Comparison of ENCODE assay signal across 11 cellular contexts in the genomic region with DNA sequence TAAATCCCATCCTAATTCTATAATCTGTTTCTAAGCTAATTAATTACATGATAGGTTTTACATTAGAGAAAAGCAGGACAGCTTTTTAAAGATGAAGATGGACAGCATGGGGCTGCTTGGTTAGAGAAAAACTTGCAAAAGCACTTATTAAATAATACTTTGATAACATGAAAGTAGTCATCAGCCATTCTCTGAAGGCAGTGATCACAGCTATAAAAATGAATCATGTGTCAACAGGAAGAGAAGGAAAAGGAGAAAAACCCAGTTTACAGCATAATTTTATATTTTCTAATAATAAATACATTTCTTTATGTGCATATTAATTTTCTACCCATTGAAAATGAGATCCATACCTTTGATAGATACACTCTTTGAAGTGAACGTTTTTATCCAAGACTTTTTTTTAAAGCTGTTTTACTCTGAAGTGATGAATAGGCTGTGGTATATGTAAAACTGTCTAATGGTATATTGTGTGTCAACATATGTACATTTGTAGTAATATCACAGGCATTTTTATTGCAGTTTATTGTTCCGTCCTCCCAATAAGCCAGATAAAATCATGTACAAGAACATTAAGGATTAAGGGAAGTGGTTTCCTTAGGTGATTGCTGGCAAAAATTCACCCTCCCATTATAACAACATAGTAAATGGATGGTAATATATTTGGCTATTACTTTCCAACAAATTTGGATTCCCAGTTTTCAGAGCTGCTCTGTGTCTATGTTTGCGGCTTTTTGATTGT. TPM values are rescaled to one million over a fixed set of nuclear protein-coding genes. Genes with fewer than 3 reads are reported as not detected.
DNase-seq lines count a peak whose midpoint lies in the region; ATAC-seq and TF ChIP-seq lines count a peak whose summit lies in the region.
"Had no signal": no experiment of that assay in that cellular context is flagged by ENCODE, and none has a peak within 500 bp of the region (broad histone marks: within the 10 kb centered on the region; RNA-seq: fewer than 3 reads in every experiment).

No MANE protein-coding gene starts in this region.

- H3K4me3 ChIP-seq in HAP-1 = peak overlapping the region; percentile 69
- no peak overlapping the region for H3K4me3 ChIP-seq in SU-DHL-6 (ENCODE audit: insufficient read depth, low read length, poor library complexity, severe bottlenecking)
- peak overlapping the region; percentile 60 for H3K4me3 ChIP-seq in smooth muscle cell
- no peak overlapping the region for H3K4me3 ChIP-seq in prostate gland
- no peak overlapping the region for H3K4me3 ChIP-seq in coronary artery

- H3K4me1 ChIP-seq in HAP-1 = peaks cover 48% of the 10 kb centered on the region
- H3K4me1 ChIP-seq in foreskin keratinocyte = peaks cover 22% of the 10 kb centered on the region
- H3K4me1 ChIP-seq in smooth muscle cell (ENCODE audit: low read depth) = peaks cover 30% of the 10 kb centered on the region
- H3K4me1 ChIP-seq in prostate gland (replicated peaks) = no peaks in the 10 kb centered on the region

- H3K27me3 ChIP-seq in HAP-1 (ENCODE audit: low read depth) (no peaks in the 10 kb centered on the region), SU-DHL-6 (ENCODE audit: low read length) (no peaks in the 10 kb centered on the region), foreskin keratinocyte (no peaks in the 10 kb centered on the region), smooth muscle cell (ENCODE audit: low read depth) (no peaks in the 10 kb centered on the region), prostate gland (replicated peaks; ENCODE audit: insufficient read depth) (no peaks in the 10 kb centered on the region)

- H3K9me2 ChIP-seq in SU-DHL-6 (replicated peaks; ENCODE audit: insufficient read depth, low read length) = no peaks in the 10 kb centered on the region

- DNase-seq in HAP-1 (ENCODE audit: low spot score in 2 of 2) (no peak), foreskin keratinocyte (peak in 1 of 2 donors; percentile 37), smooth muscle cell (lab: John Stamatoyannopoulos, UW; ENCODE audit: unreplicated experiment) (no peak), DMS114 treated with DMSO at 0.1 percent for 48 hours (lab: John Stamatoyannopoulos, UW; ENCODE audit: unreplicated experiment) (no peak), prostate gland (ENCODE audit: low spot score) (no peak), coronary artery (ENCODE audit: low spot score) (no peak)
- DNase-seq: activated naive CD8-positive, alpha-beta T cell treated with anti-CD3 and anti-CD28 coated beads, Interleukin-2, amount 50 U/mL, for 24 hours; Karpas-422; stimulated activated CD4-positive, alpha-beta T cell treated with anti-CD3 and anti-CD28 coated beads, Interleukin-2, amount 100 ng/mL, for 24 hours; stimulated activated naive B cell treated with anti-CD40 and anti-IgM and Interleukin-4, amounts not matched to agents 10 μg/mL and 1 μg/mL and 100 μg/mL, for 72 hours had no signal

- TF ChIP-seq CTCF in SU-DHL-6 (IDR thresholded peaks at IDR 0.05; ENCODE audit: insufficient read depth, low read length, poor library complexity, severe bottlenecking) (no peak), foreskin keratinocyte (conservative IDR thresholded peaks at IDR 0.05) (no peak), smooth muscle cell (IDR thresholded peaks at IDR 0.05; ENCODE audit: borderline replicate concordance, insufficient read depth, poor library complexity, severe bottlenecking) (no peak), prostate gland (IDR thresholded peaks at IDR 0.05) (no peak), coronary artery (IDR thresholded peaks at IDR 0.05) (no peak)

- TF ChIP-seq POLR2A in prostate gland (IDR thresholded peaks at IDR 0.05) = no peak

- H4K20me1 ChIP-seq in SU-DHL-6 (ENCODE audit: low read depth, low read length) (peaks cover 4% of the 10 kb centered on the region; the same call in 1 of the 2 replicates), smooth muscle cell (ENCODE audit: low read depth) (peaks cover 8% of the 10 kb centered on the region)

- H3K4me2 ChIP-seq in SU-DHL-6 (ENCODE audit: low read depth, low read length, poor library complexity, severe bottlenecking) (peak overlapping the region; percentile 78), smooth muscle cell (peak overlapping the region; percentile 86)

- WGBS in smooth muscle cell (ENCODE audit: low lambda C conversion rate) = 76% methylated on average over 3 of the region's 3 CpGs
- WGBS in prostate gland = 56% methylated on average over 3 of the region's 3 CpGs

- intact Hi-C loops in prostate gland (cut with DNase I) = loop anchor here (5.0 to 10.0 kb wide), 2 partner anchors 233 to 275 kb away; partner anchors contain the start of genes DIS3 and PIBF1

- H3K9me3 ChIP-seq in HAP-1 (no peaks in the 10 kb centered on the region), SU-DHL-6 (ENCODE audit: insufficient read depth, low read length) (no peaks in the 10 kb centered on the region), smooth muscle cell (replicated peaks; ENCODE audit: low read depth) (no peaks in the 10 kb centered on the region), prostate gland (no peaks in the 10 kb centered on the region)

- ATAC-seq in foreskin keratinocyte = no peak
- ATAC-seq: activated naive CD8-positive, alpha-beta T cell treated with anti-CD3 and anti-CD28 coated beads, Interleukin-2, amount 50 U/mL, for 24 hours had no signal

- H3K9ac ChIP-seq in SU-DHL-6 (ENCODE audit: low read length) = 0 out of 2 replicates have a peak overlapping the region, but pooled peaks have one; percentile 71
- H3K9ac ChIP-seq in smooth muscle cell (ENCODE audit: low read depth) = no peak overlapping the region

- peaks cover 7% of the 10 kb centered on the region for H3K36me3 ChIP-seq in HAP-1 (replicated peaks)
- no peaks in the 10 kb centered on the region for H3K36me3 ChIP-seq in SU-DHL-6 (ENCODE audit: low read length)
- no peaks in the 10 kb centered on the region for H3K36me3 ChIP-seq in smooth muscle cell (ENCODE audit: low read depth)
- H3K36me3 ChIP-seq in prostate gland = no peaks in the 10 kb centered on the region

- H3F3A ChIP-seq in SU-DHL-6 (ENCODE audit: insufficient read depth) = peaks cover 4% of the 10 kb centered on the region; the same call in 1 of the 2 replicates
- peaks cover 5% of the 10 kb centered on the region for H3F3A ChIP-seq in smooth muscle cell (ENCODE audit: low read depth)

- no peaks in the 10 kb centered on the region for H3K79me2 ChIP-seq in SU-DHL-6 (ENCODE audit: insufficient read depth, low read length)
- H3K79me2 ChIP-seq in smooth muscle cell (ENCODE audit: low read depth) = no peaks in the 10 kb centered on the region

- in situ Hi-C loops in HAP-1 (cut with MboI; ENCODE audit: low sequenced_read_pairs) = loop anchor here (25.0 kb wide), 2 partner anchors 220 to 355 kb away; no protein-coding TSS in a partner anchor

- no peak overlapping the region for H3K27ac ChIP-seq in SU-DHL-6 (ENCODE audit: low read depth, low read length)
- H3K27ac ChIP-seq in foreskin keratinocyte = peak overlapping the region; percentile 82
- no peak overlapping the region for H3K27ac ChIP-seq in smooth muscle cell (ENCODE audit: low read depth)
- H3K27ac ChIP-seq in prostate gland = no peak overlapping the region
- H3K27ac ChIP-seq in coronary artery = no peak overlapping the region

- peak overlapping the region; percentile 94 for H2AFZ ChIP-seq in SU-DHL-6 (ENCODE audit: low read depth, low read length, severe bottlenecking)
- H2AFZ ChIP-seq in smooth muscle cell (ENCODE audit: low read depth) = no peak overlapping the region

RNA-seq across cellular contexts. Expression of gene KLF5, which starts 1.4 kb away (rescaled TPM):
- total RNA-seq in foreskin keratinocyte = 75.7 and 85.3 TPM in 2 replicates
- polyA plus RNA-seq in foreskin keratinocyte = 31.6 and 39.7 TPM in 2 replicates
- total RNA-seq in smooth muscle cell = 27.0 and 30.0 TPM in 2 replicates
- polyA plus RNA-seq in smooth muscle cell = 9.7 and 28.7 TPM in 2 replicates
- 10 to 100 TPM; 42.3 to 50.6 TPM for total RNA-seq in prostate gland

Comparison
In these comparisons a context has a peak if more than half of its experiments do, and no peak if none do; other contexts are left out.
1. H3K4me3 ChIP-seq: peak in HAP-1 (single experiment) and smooth muscle cell (single experiment); none in SU-DHL-6 (single experiment), prostate gland (0 of 2) and coronary artery (single experiment).